Comparison of ENCODE assay signal across 13 cellular contexts in genomic region chr10:121994429-121994881, GRCh38. TPM values are rescaled to one million over a fixed set of nuclear protein-coding genes. Genes with fewer than 3 reads are reported as not detected.
DNase-seq lines count a peak whose midpoint lies in the region; ATAC-seq, FAIRE-seq and TF ChIP-seq lines count a peak whose summit lies in the region.
"Had no signal": no experiment of that assay in that cellular context is flagged by ENCODE, and none has a peak within 500 bp of the region (broad histone marks: within the 10 kb centered on the region; RNA-seq: fewer than 3 reads in every experiment).

No MANE protein-coding gene starts in this region.

- H2BK20ac ChIP-seq in H9 (ENCODE audit: low read depth, low read length, poor library complexity, severe bottlenecking): no peak overlapping the region

- peaks cover 1% of the 10 kb centered on the region for H3K27me3 Mint-ChIP-seq in H9 (ENCODE audit: low read depth)

- WGBS in H9 (ENCODE audit: extremely low coverage, insufficient read length, low lambda C conversion rate): no CpG with 5 or more reads among the region's 9 CpGs

- no peaks in the 10 kb centered on the region for H4K20me1 ChIP-seq in H9 (ENCODE audit: control insufficient read depth, insufficient read depth, insufficient read length)

- no peak overlapping the region for H2BK15ac ChIP-seq in H9 (ENCODE audit: low read depth, low read length)

- no peak for FAIRE-seq in kidney (lab: Jason Lieb, UNC)
- FAIRE-seq: colon, RCC 7860, urothelium cell line had no signal

- H3K4me1 Mint-ChIP-seq in H9: peaks cover 30% of the 10 kb centered on the region in 2 experiments
- H3K4me1 Mint-ChIP-seq: immature natural killer cell had no signal

- intact Hi-C loops in kidney (cut with DNase I): no loop called here

- H3K23me2 ChIP-seq in H9 (ENCODE audit: insufficient read length, low read depth, low read length, poor library complexity, severe bottlenecking): no peaks in the 10 kb centered on the region

- DNase-seq in H9 (no peak), cerebellar cortex (ENCODE audit: low spot score) (peak; percentile 58), kidney (no peak), CD1c-positive myeloid dendritic cell (ENCODE audit: extremely low spot score) (no peak), NCI-H2081 (lab: John Stamatoyannopoulos, UW) (no peak)
- no peak for DNase-seq in effector CD8-positive, alpha-beta T cell (lab: John Stamatoyannopoulos, UW)
- DNase-seq: immature natural killer cell, MG63 had no signal

- H3K27ac ChIP-seq in H9 (ENCODE audit: insufficient read length, low read depth, low read length): no peak overlapping the region
- H3K27ac ChIP-seq in kidney (ENCODE audit: low read depth in 2 of 2, low read length in 2 of 2): peak overlapping the region; percentile 52 to 73
- peak overlapping the region; percentile 94 for H3K27ac ChIP-seq in skeletal muscle tissue (ENCODE audit: low read depth, low read length)

- no peak overlapping the region for H3K9ac ChIP-seq in H9 (ENCODE audit: extremely low read depth, insufficient read length, low read length)
- peak overlapping the region in 1 of 2 donors; percentile 9 for H3K9ac ChIP-seq in kidney (ENCODE audit: low read length in 2 of 2)
- peak overlapping the region; percentile 74 to 93 (median 92) for H3K9ac ChIP-seq in skeletal muscle tissue (ENCODE audit: low read depth in 1 of 3, low read length in 3 of 3)

- H2AFZ ChIP-seq in H9 (ENCODE audit: low read length): peak overlapping the region; percentile 15

- no peak overlapping the region for H3K18ac ChIP-seq in H9 (ENCODE audit: insufficient read length, low read depth, low read length)

- H3K27me3 ChIP-seq in H9 (ENCODE audit: insufficient read depth, low read length) (no peaks in the 10 kb centered on the region), skeletal muscle tissue (ENCODE audit: control insufficient read depth in 3 of 3, insufficient read depth in 3 of 3, low read length in 3 of 3) (no peaks in the 10 kb centered on the region)
- H3K27me3 ChIP-seq: MG63 had no signal

- no peak overlapping the region for H4K8ac ChIP-seq in H9 (replicated peaks; ENCODE audit: insufficient read length, low read depth, low read length)

- H2BK5ac ChIP-seq in H9 (ENCODE audit: insufficient read length, low read length): no peak overlapping the region

- no peak overlapping the region for H3K23ac ChIP-seq in H9 (ENCODE audit: insufficient read length, low read depth, low read length)

- H3K36me3 ChIP-seq in kidney (ENCODE audit: control insufficient read depth in 1 of 2, insufficient read depth in 2 of 2, low read length in 2 of 2): no peaks in the 10 kb centered on the region
- H3K36me3 ChIP-seq in skeletal muscle tissue (ENCODE audit: control insufficient read depth in 3 of 3, insufficient read depth in 3 of 3, low read length in 3 of 3): no peaks in the 10 kb centered on the region
- H3K36me3 ChIP-seq: MG63 had no signal

- no peak overlapping the region for H2BK120ac ChIP-seq in H9 (ENCODE audit: low read depth, low read length, poor library complexity, severe bottlenecking)

- TF ChIP-seq CTCF in H9 (conservative IDR thresholded peaks at IDR 0.05): no peak
- no peak for TF ChIP-seq CTCF in kidney (IDR thresholded peaks at IDR 0.05; ENCODE audit: borderline replicate concordance, extremely low read depth, insufficient read depth)

- H3T11ph ChIP-seq in H9 (ENCODE audit: low read length): no peak overlapping the region

- peak overlapping the region; percentile 52 for H3K14ac ChIP-seq in H9 (ENCODE audit: insufficient read depth, low read length)

- no peak overlapping the region for H2BK12ac ChIP-seq in H9 (ENCODE audit: insufficient read length, low read depth, low read length)

- peak overlapping the region; percentile 22 to 65 (median 39); a peak in 4 of 7 replicates for H3K27ac Mint-ChIP-seq in H9
- H3K27ac Mint-ChIP-seq: immature natural killer cell had no signal

- no peak for ATAC-seq in HG02571 (IDR thresholded peaks at IDR 0.05; ENCODE audit: unreplicated experiment)

- no peak overlapping the region for H3K4ac ChIP-seq in H9 (ENCODE audit: low read depth, low read length)

- no peak overlapping the region for H4K91ac ChIP-seq in H9 (ENCODE audit: insufficient read length, low read depth, low read length)

- H3K4me1 ChIP-seq in H9 (ENCODE audit: insufficient read depth, low read length) (peaks cover 4% of the 10 kb centered on the region; the same call in 1 of the 2 replicates), kidney (ENCODE audit: control insufficient read depth in 1 of 2, insufficient read depth in 1 of 2, low read depth in 1 of 2, low read length in 2 of 2) (peaks cover 7 to 9% of the 10 kb centered on the region in 2 donors), skeletal muscle tissue (ENCODE audit: control insufficient read depth in 3 of 3, insufficient read depth in 3 of 3, low read length in 3 of 3) (peaks cover 34 to 41% (median 40%) of the 10 kb centered on the region in 3 donors)

- no peaks in the 10 kb centered on the region for H3K79me2 ChIP-seq in H9 (ENCODE audit: insufficient read depth, low read length)

- H3K9me3 ChIP-seq in H9 (ENCODE audit: control insufficient read depth, low read depth, low read length) (no peaks in the 10 kb centered on the region), kidney (ENCODE audit: control insufficient read depth in 1 of 2, low read length in 2 of 2) (no peaks in the 10 kb centered on the region), skeletal muscle tissue (ENCODE audit: control insufficient read depth in 3 of 3, low read length in 3 of 3) (no peaks in the 10 kb centered on the region)
- H3K9me3 ChIP-seq: MG63 had no signal

- H3K9me3 Mint-ChIP-seq in H9: peaks cover 3 to 6% of the 10 kb centered on the region in 2 experiments

- H3K4me3 ChIP-seq in kidney (ENCODE audit: low read length in 2 of 2) (no peak overlapping the region), skeletal muscle tissue (ENCODE audit: low read length in 3 of 3) (peak overlapping the region; percentile 62 to 88 (median 78))
- H3K4me3 ChIP-seq: MG63 had no signal

- no peak overlapping the region for H3K56ac ChIP-seq in H9 (ENCODE audit: insufficient read length, low read depth, low read length)

- no peak overlapping the region for H3K4me2 ChIP-seq in H9 (ENCODE audit: insufficient read depth, insufficient read length, low read length)

- no peaks in the 10 kb centered on the region for H3K79me1 ChIP-seq in H9 (ENCODE audit: insufficient read depth, low read depth, low read length, poor library complexity, severe bottlenecking)

- H2AK5ac ChIP-seq in H9 (ENCODE audit: insufficient read length, low read length): no peak overlapping the region

- no peak overlapping the region for H4K5ac ChIP-seq in H9 (ENCODE audit: insufficient read length, low read depth, low read length)

- H3K4me3 Mint-ChIP-seq in H9: no peak overlapping the region
- H3K4me3 Mint-ChIP-seq: immature natural killer cell had no signal

- peaks cover 0 to 7% (median 0%) of the 10 kb centered on the region in 3 experiments; a peak in 3 of 7 replicates for H3K36me3 Mint-ChIP-seq in H9 (ENCODE audit: insufficient read depth in 1 of 3, low read depth in 3 of 3)
- H3K36me3 Mint-ChIP-seq: immature natural killer cell had no signal

RNA-seq across cellular contexts. Expression of gene TACC2, which starts 5.5 kb away (rescaled TPM):
- total RNA-seq in H9 (2021): 54.8 and 58.1 TPM in 2 replicates
- 81.0 TPM for total RNA-seq in kidney
- 36.4 TPM for polyA plus RNA-seq in kidney (ENCODE audit: insufficient read depth, low read depth, low replicate concordance)
- 37.6 TPM for total RNA-seq in skeletal muscle tissue
- polyA plus RNA-seq: immature natural killer cell had no signal

RNA-seq across cellular contexts. Expression of gene NSMCE4A, which starts 19.4 kb away (rescaled TPM):
- total RNA-seq in H9 (2021): 59.0 and 60.5 TPM in 2 replicates
- total RNA-seq in kidney: 36.4 TPM
- 36.3 TPM for polyA plus RNA-seq in kidney (ENCODE audit: insufficient read depth, low read depth, low replicate concordance)
- 31.3 TPM for total RNA-seq in skeletal muscle tissue

Comparison
In these comparisons a context has a peak if more than half of its experiments do, and no peak if none do; other contexts are left out.
1. H3K4me3 ChIP-seq: peak in skeletal muscle tissue (3 of 3); none in kidney (0 of 2).